8 cellular contexts compared by ENCODE assay signal in the genomic region with DNA sequence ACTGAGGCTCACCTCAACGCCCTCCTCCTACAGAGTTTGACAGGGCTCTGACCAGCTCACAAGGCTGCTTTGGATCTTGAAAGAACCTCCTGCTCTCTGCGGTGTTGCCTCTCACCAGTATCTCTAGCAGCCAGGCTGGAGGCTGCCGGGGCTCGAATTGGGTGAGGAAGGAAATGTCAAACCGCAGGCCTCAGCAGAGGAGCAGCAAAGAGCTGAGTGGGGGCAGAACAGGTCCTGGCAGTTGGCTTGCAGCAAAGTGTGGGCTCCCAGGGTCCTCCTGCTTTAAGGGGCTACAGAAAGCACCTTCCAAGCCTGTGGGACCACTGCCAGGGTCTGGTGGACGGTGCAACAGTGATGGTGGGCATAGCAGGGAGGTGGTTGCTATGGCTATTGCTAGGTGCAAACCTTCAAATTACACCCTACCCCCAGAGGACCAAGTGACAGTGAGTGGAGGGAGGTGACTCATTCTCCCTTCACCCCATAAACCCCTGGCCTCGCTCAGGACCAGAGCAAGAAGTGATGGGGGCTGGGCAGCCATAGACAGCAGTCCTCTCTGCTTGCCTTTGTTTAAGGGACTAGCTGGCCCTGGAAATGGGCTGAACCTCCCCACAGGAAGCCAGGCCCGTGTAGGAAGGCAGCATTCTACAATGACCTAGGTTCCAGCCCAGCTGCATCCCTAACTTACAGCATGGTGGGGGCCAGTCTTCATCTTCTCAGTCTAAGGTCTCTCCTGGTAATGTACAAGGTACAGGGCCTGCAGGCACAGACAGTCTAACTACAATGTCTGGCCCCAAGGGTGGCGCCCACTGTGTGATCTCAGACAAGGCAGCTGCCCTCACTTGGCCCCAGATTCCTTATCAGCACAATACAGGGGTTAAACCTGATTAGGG. TPM values are rescaled to one million over a fixed set of nuclear protein-coding genes. Genes with fewer than 3 reads are reported as not detected.
A peak's percentile ranks its signal among the peaks of the same experiment; 100 is the strongest.
DNase-seq lines count a peak whose midpoint lies in the region; ATAC-seq and TF ChIP-seq lines count a peak whose summit lies in the region.

No MANE protein-coding gene starts in this region.

- H3K9me2 ChIP-seq in OCI-LY7 (ENCODE audit: insufficient read depth, low read length) = no peaks in the 10 kb centered on the region

- no peak overlapping the region for H3K18ac ChIP-seq in mesendoderm (ENCODE audit: low read length)

- POLR2A ChIA-PET in OCI-LY7 (lab: Charles Lee) = interaction anchor here (1.0 to 1.2 kb wide), 3 partner anchors 13 to 47 kb away, joined by 3 to 4 read pairs (median 4); no protein-coding TSS in a partner anchor

- peak overlapping the region; percentile 98 for H3K27ac Mint-ChIP-seq in activated T-helper 1 cell treated with anti-CD3 and anti-CD28 coated beads, Interleukin-12 subunit alpha, Interleukin-12 subunit beta, Interleukin-2, Interleukin-4 antibody, amounts not matched to agents 30 ng/mL and 10 ng/mL and 1 ng/mL, durations not matched to agents 14 hours and 24 hours and 36 hours
- H3K27ac Mint-ChIP-seq in stimulated activated naive CD8-positive, alpha-beta T cell treated with anti-CD3 and anti-CD28 coated beads, Interleukin-15, amount 100 ng/mL, for 72 hours = peak overlapping the region; percentile 98 to 99

- H2BK5ac ChIP-seq in mesendoderm (ENCODE audit: low read length) = peak overlapping the region; percentile 22

- H3K4ac ChIP-seq in mesendoderm (ENCODE audit: low read depth, low read length) = no peak overlapping the region

- no peak overlapping the region for H4K5ac ChIP-seq in mesendoderm (ENCODE audit: low read length)

- no peaks in the 10 kb centered on the region for H3K27me3 Mint-ChIP-seq in activated T-helper 1 cell treated with anti-CD3 and anti-CD28 coated beads, Interleukin-12 subunit alpha, Interleukin-12 subunit beta, Interleukin-2, Interleukin-4 antibody, amounts not matched to agents 30 ng/mL and 10 ng/mL and 1 ng/mL, durations not matched to agents 14 hours and 24 hours and 36 hours (ENCODE audit: insufficient read depth)
- H3K27me3 Mint-ChIP-seq in stimulated activated naive CD8-positive, alpha-beta T cell treated with anti-CD3 and anti-CD28 coated beads, Interleukin-15, amount 100 ng/mL, for 72 hours = no peaks in the 10 kb centered on the region

- H3K79me2 ChIP-seq in OCI-LY7 (ENCODE audit: insufficient read depth, low read depth, low read length) (no peaks in the 10 kb centered on the region), mesendoderm (ENCODE audit: control insufficient read depth, insufficient read depth, low read length) (no peaks in the 10 kb centered on the region)

- H3K4me2 ChIP-seq in OCI-LY7 (ENCODE audit: low read length) = peak overlapping the region; percentile 64
- H3K4me2 ChIP-seq in mesendoderm (ENCODE audit: low read length) = no peak overlapping the region

- no peak overlapping the region for H2BK120ac ChIP-seq in mesendoderm (ENCODE audit: low read depth, low read length)

- no CpG with 5 or more reads among the region's 9 CpGs for WGBS in mesendoderm (ENCODE audit: extremely low coverage, insufficient coverage, low lambda C conversion rate)

- peaks cover 57% of the 10 kb centered on the region for H3K36me3 Mint-ChIP-seq in activated T-helper 1 cell treated with anti-CD3 and anti-CD28 coated beads, Interleukin-12 subunit alpha, Interleukin-12 subunit beta, Interleukin-2, Interleukin-4 antibody, amounts not matched to agents 30 ng/mL and 10 ng/mL and 1 ng/mL, durations not matched to agents 14 hours and 24 hours and 36 hours (ENCODE audit: low read depth)

- H2BK15ac ChIP-seq in mesendoderm (replicated peaks; ENCODE audit: low read depth) = no peak overlapping the region

- ATAC-seq in GM18502 (IDR thresholded peaks at IDR 0.05; ENCODE audit: poor library complexity, unreplicated experiment) (peak; percentile 95), HG02798 (IDR thresholded peaks at IDR 0.05; ENCODE audit: poor library complexity, unreplicated experiment) (peak; percentile 85)
- peak; percentile 88 for ATAC-seq in stimulated activated naive CD8-positive, alpha-beta T cell treated with anti-CD3 and anti-CD28 coated beads, Interleukin-15, amount 100 ng/mL, for 72 hours

- H3K36me3 ChIP-seq in OCI-LY7 (ENCODE audit: insufficient read depth, low read length) (no peaks in the 10 kb centered on the region), mesendoderm (ENCODE audit: control insufficient read depth, insufficient read depth, low read length) (no peaks in the 10 kb centered on the region)

- H3K4me3 ChIP-seq in OCI-LY7 (ENCODE audit: low read depth, low read length, poor library complexity, severe bottlenecking) = peak overlapping the region; percentile 38
- H3K4me3 ChIP-seq in mesendoderm (ENCODE audit: low read length) = no peak overlapping the region

- intact Hi-C loops in OCI-LY7 (cut with micrococcal nuclease; ENCODE audit: unreplicated experiment) = loop anchor here (2.0 kb wide), 2 partner anchors 14 to 52 kb away; no protein-coding TSS in a partner anchor
- intact Hi-C loops in activated T-helper 1 cell treated with anti-CD3 and anti-CD28 coated beads, Interleukin-12 subunit alpha, Interleukin-12 subunit beta, Interleukin-2, Interleukin-4 antibody, amounts not matched to agents 30 ng/mL and 10 ng/mL and 1 ng/mL, durations not matched to agents 14 hours and 24 hours and 36 hours (cut with micrococcal nuclease) = loop anchor here (1.0 to 10.0 kb wide), 10 partner anchors 8 to 1108 kb away; partner anchors contain the start of genes LCP2 and NPM1

- H3K27ac ChIP-seq in OCI-LY7 (ENCODE audit: low read depth, low read length, poor library complexity, severe bottlenecking) (peak overlapping the region; percentile 60), mesendoderm (ENCODE audit: low read depth, low read length) (no peak overlapping the region)

- H2AFZ ChIP-seq in OCI-LY7 (ENCODE audit: low read length) = peak overlapping the region; percentile 78

- no peak overlapping the region for H3K23ac ChIP-seq in mesendoderm (ENCODE audit: low read length)

- H3K4me1 ChIP-seq in OCI-LY7 (ENCODE audit: insufficient read depth, low read length, poor library complexity, severe bottlenecking) (peaks cover 28% of the 10 kb centered on the region), mesendoderm (ENCODE audit: control insufficient read depth, low read depth, low read length) (peaks cover 16% of the 10 kb centered on the region)

- CTCF ChIA-PET in OCI-LY7 (lab: Charles Lee; ENCODE audit: unreplicated experiment) = interaction anchor here (0.6 to 1.2 kb wide), 2 partner anchors 10 kb away, joined by 3 read pairs; no protein-coding TSS in a partner anchor

- no peak overlapping the region for H3K56ac ChIP-seq in mesendoderm (ENCODE audit: low read length)

- H4K20me1 ChIP-seq in OCI-LY7 (ENCODE audit: insufficient read depth, low read length) = no peaks in the 10 kb centered on the region

- H3K79me1 ChIP-seq in mesendoderm (ENCODE audit: low read length) = no peaks in the 10 kb centered on the region

- no peak for TF ChIP-seq CTCF in OCI-LY7 (conservative IDR thresholded peaks at IDR 0.05; ENCODE audit: low read length)

- peak overlapping the region; percentile 73 for H3K4me3 Mint-ChIP-seq in activated T-helper 1 cell treated with anti-CD3 and anti-CD28 coated beads, Interleukin-12 subunit alpha, Interleukin-12 subunit beta, Interleukin-2, Interleukin-4 antibody, amounts not matched to agents 30 ng/mL and 10 ng/mL and 1 ng/mL, durations not matched to agents 14 hours and 24 hours and 36 hours
- peak overlapping the region; percentile 52 to 82 for H3K4me3 Mint-ChIP-seq in stimulated activated naive CD8-positive, alpha-beta T cell treated with anti-CD3 and anti-CD28 coated beads, Interleukin-15, amount 100 ng/mL, for 72 hours

- no peak overlapping the region for H3K9ac ChIP-seq in mesendoderm (ENCODE audit: low read length)

- no peaks in the 10 kb centered on the region for H3K9me3 Mint-ChIP-seq in activated T-helper 1 cell treated with anti-CD3 and anti-CD28 coated beads, Interleukin-12 subunit alpha, Interleukin-12 subunit beta, Interleukin-2, Interleukin-4 antibody, amounts not matched to agents 30 ng/mL and 10 ng/mL and 1 ng/mL, durations not matched to agents 14 hours and 24 hours and 36 hours
- H3K9me3 Mint-ChIP-seq in stimulated activated naive CD8-positive, alpha-beta T cell treated with anti-CD3 and anti-CD28 coated beads, Interleukin-15, amount 100 ng/mL, for 72 hours = no peaks in the 10 kb centered on the region

- H2AK5ac ChIP-seq in mesendoderm (ENCODE audit: low read length) = peak overlapping the region; percentile 40

- H3K9me3 ChIP-seq in OCI-LY7 (ENCODE audit: low read length) = no peaks in the 10 kb centered on the region

- no peaks in the 10 kb centered on the region for H3K27me3 ChIP-seq in mesendoderm (ENCODE audit: insufficient read depth, low read length, poor library complexity)

- DNase-seq in OCI-LY7 (ENCODE audit: low spot score) (peak; percentile 79), mesendoderm (peak; percentile 43), NCI-H1417 treated with DMSO at 0.1 percent for 48 hours (lab: John Stamatoyannopoulos, UW) (no peak), NCI-H1436 (lab: John Stamatoyannopoulos, UW) (no peak)
- DNase-seq in activated T-helper 1 cell treated with anti-CD3 and anti-CD28 coated beads, Interleukin-12 subunit alpha, Interleukin-12 subunit beta, Interleukin-2, Interleukin-4 antibody, amounts not matched to agents 30 ng/mL and 10 ng/mL and 1 ng/mL, durations not matched to agents 14 hours and 24 hours and 36 hours (ENCODE audit: low spot score) = peak; percentile 88
- DNase-seq in stimulated activated naive CD8-positive, alpha-beta T cell treated with anti-CD3 and anti-CD28 coated beads, Interleukin-15, amount 100 ng/mL, for 72 hours = peak; percentile 94 to 95

- no TSS peak for BruUV-seq in OCI-LY7 (replicated peaks; lab: Mats Ljungman, UMichigan)

- H3K4me1 Mint-ChIP-seq in activated T-helper 1 cell treated with anti-CD3 and anti-CD28 coated beads, Interleukin-12 subunit alpha, Interleukin-12 subunit beta, Interleukin-2, Interleukin-4 antibody, amounts not matched to agents 30 ng/mL and 10 ng/mL and 1 ng/mL, durations not matched to agents 14 hours and 24 hours and 36 hours (ENCODE audit: low read depth) = peaks cover 96% of the 10 kb centered on the region
- H3K4me1 Mint-ChIP-seq in stimulated activated naive CD8-positive, alpha-beta T cell treated with anti-CD3 and anti-CD28 coated beads, Interleukin-15, amount 100 ng/mL, for 72 hours = peaks cover 100% of the 10 kb centered on the region

- no peak overlapping the region for H4K8ac ChIP-seq in mesendoderm (ENCODE audit: low read depth, low read length)

RNA-seq across cellular contexts. Expression of gene LCP2, which starts 18.7 kb away (rescaled TPM):
- total RNA-seq in OCI-LY7 (2014; rRNA removed; shearing (Covaris generic)) = not detected in 2 replicates
- total RNA-seq in OCI-LY7 (2022) = 2.6 and 3.1 TPM in 2 replicates
- 350 and 351 TPM in 2 replicates for total RNA-seq in activated T-helper 1 cell treated with anti-CD3 and anti-CD28 coated beads, Interleukin-12 subunit alpha, Interleukin-12 subunit beta, Interleukin-2, Interleukin-4 antibody, amounts not matched to agents 30 ng/mL and 10 ng/mL and 1 ng/mL, durations not matched to agents 14 hours and 24 hours and 36 hours
- polyA plus RNA-seq in mesendoderm (2013, experiment 1 of 2) = 0.13 TPM
- 0.10 TPM for polyA plus RNA-seq in mesendoderm (2013, experiment 2 of 2)

RNA-seq across cellular contexts. Expression of gene C5orf58, which starts 46.1 kb away (rescaled TPM):
- total RNA-seq in OCI-LY7 (2014; rRNA removed; shearing (Covaris generic)) = not detected in 2 replicates
- not detected in 2 replicates for total RNA-seq in OCI-LY7 (2022)
- total RNA-seq in activated T-helper 1 cell treated with anti-CD3 and anti-CD28 coated beads, Interleukin-12 subunit alpha, Interleukin-12 subunit beta, Interleukin-2, Interleukin-4 antibody, amounts not matched to agents 30 ng/mL and 10 ng/mL and 1 ng/mL, durations not matched to agents 14 hours and 24 hours and 36 hours = not detected in 2 replicates
- 1.0 TPM for polyA plus RNA-seq in mesendoderm (2013, experiment 1 of 2)
- polyA plus RNA-seq in mesendoderm (2013, experiment 2 of 2) = 1.2 TPM

Comparison
In these comparisons a context has a peak if more than half of its experiments do, and no peak if none do; other contexts are left out.
1. DNase-seq: peak in OCI-LY7 (single experiment), activated T-helper 1 cell treated with anti-CD3 and anti-CD28 coated beads, Interleukin-12 subunit alpha, Interleukin-12 subunit beta, Interleukin-2, Interleukin-4 antibody, amounts not matched to agents 30 ng/mL and 10 ng/mL and 1 ng/mL, durations not matched to agents 14 hours and 24 hours and 36 hours (single experiment), mesendoderm (single experiment) and stimulated activated naive CD8-positive, alpha-beta T cell treated with anti-CD3 and anti-CD28 coated beads, Interleukin-15, amount 100 ng/mL, for 72 hours (2 of 2); none in NCI-H1417 treated with DMSO at 0.1 percent for 48 hours (single experiment) and NCI-H1436 (single experiment).
2. RNA of gene LCP2, which starts 18.7 kb away (total RNA-seq): 350 to 351 TPM in activated T-helper 1 cell treated with anti-CD3 and anti-CD28 coated beads, Interleukin-12 subunit alpha, Interleukin-12 subunit beta, Interleukin-2, Interleukin-4 antibody, amounts not matched to agents 30 ng/mL and 10 ng/mL and 1 ng/mL, durations not matched to agents 14 hours and 24 hours and 36 hours; 2.6 to 3.1 TPM in OCI-LY7; every median in the first group is over 10 times any median in the second.
3. Peak in every context shown above with its lines, with median percentiles within 50 percentile points of each other: ATAC-seq.